8 cellular contexts compared by ENCODE assay signal in the genomic region with DNA sequence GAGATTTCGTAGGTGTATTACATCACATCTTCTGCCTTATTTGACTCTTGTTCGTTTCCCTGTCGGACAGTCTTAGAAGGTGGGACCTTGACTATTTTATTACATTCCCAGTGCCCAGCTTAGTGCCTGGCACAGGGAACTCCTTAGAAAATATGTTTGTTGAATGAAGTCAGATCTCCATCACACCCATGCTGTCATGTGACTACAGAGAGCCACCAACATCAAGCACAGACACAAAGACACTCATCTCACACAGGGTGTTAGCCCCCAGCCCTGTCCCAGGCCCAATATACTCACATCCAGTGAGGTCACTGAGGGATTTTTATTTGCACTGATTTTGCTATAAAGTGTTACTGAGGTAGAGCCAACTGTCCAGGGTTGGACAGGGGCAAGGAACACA. TPM values are rescaled to one million over a fixed set of nuclear protein-coding genes. Genes with fewer than 3 reads are reported as not detected.
DNase-seq lines count a peak whose midpoint lies in the region; ATAC-seq and TF ChIP-seq lines count a peak whose summit lies in the region.

No MANE protein-coding gene starts in this region.

- H3K27ac Mint-ChIP-seq in activated T-cell treated with anti-CD3 and anti-CD28 coated beads, Interleukin-2, amount 50 U/mL, for 72 hours, result peak overlapping the region; percentile 94

- H3K4ac ChIP-seq in mesenchymal stem cell (ENCODE audit: low read depth in 1 of 2, low read length in 2 of 2), result peak overlapping the region in 1 of 2 experiments; percentile 92

- H3K18ac ChIP-seq in mesenchymal stem cell (ENCODE audit: low read depth in 1 of 2, low read length in 2 of 2), result peak overlapping the region in 1 of 2 experiments; percentile 81

- H2AK5ac ChIP-seq in mesenchymal stem cell (ENCODE audit: low read length, severe bottlenecking), result peak overlapping the region; percentile 89

- no peak for TF ChIP-seq CTCF in adrenal gland (IDR thresholded peaks at IDR 0.05)
- TF ChIP-seq CTCF in transverse colon (IDR thresholded peaks at IDR 0.05), result no peak

- H3K27ac ChIP-seq in adrenal gland (peak overlapping the region; percentile 92 to 95 (median 93)), mesenchymal stem cell (ENCODE audit: low read length, poor library complexity, severe bottlenecking) (peak overlapping the region; percentile 90), transverse colon (peak overlapping the region; percentile 87 to 97 (median 90))

- H2BK12ac ChIP-seq in mesenchymal stem cell (ENCODE audit: low read length in 2 of 2), result peak overlapping the region; percentile 40 to 69

- no peak for ATAC-seq in activated T-cell treated with anti-CD3 and anti-CD28 coated beads, Interleukin-2, amount 50 U/mL, for 72 hours (replicated peaks in 1 of 2)
- ATAC-seq in GM18907 (IDR thresholded peaks at IDR 0.05; ENCODE audit: unreplicated experiment), result no peak

- DNase-seq in activated T-cell treated with anti-CD3 and anti-CD28 coated beads, Interleukin-2, amount 50 U/mL, for 72 hours, result no peak
- DNase-seq in activated T-cell treated with anti-CD3 and anti-CD28 coated beads, Interleukin-2, amount 50 U/mL, for 48 hours, result no peak
- DNase-seq in adrenal gland (no peak), mesenchymal stem cell (no peak), transverse colon (no peak), iPS-NIHi7 (ENCODE audit: extremely low spot score) (no peak), NCI-H1436 (lab: John Stamatoyannopoulos, UW) (no peak)

- TF ChIP-seq EP300 in transverse colon (IDR thresholded peaks at IDR 0.05; ENCODE audit: low read depth), result no peak

- no peak overlapping the region for H3K14ac ChIP-seq in mesenchymal stem cell (ENCODE audit: low read length in 2 of 2)

- H3K27me3 Mint-ChIP-seq in activated T-cell treated with anti-CD3 and anti-CD28 coated beads, Interleukin-2, amount 50 U/mL, for 72 hours (ENCODE audit: low read depth), result no peaks in the 10 kb centered on the region

- no peak overlapping the region for H2AFZ ChIP-seq in mesenchymal stem cell (ENCODE audit: low read depth, low read length)

- peaks cover 46% of the 10 kb centered on the region for H3K4me1 Mint-ChIP-seq in activated T-cell treated with anti-CD3 and anti-CD28 coated beads, Interleukin-2, amount 50 U/mL, for 72 hours (ENCODE audit: low read depth)

- H3K79me1 ChIP-seq in mesenchymal stem cell (replicated peaks; ENCODE audit: low read length, poor library complexity, severe bottlenecking), result peaks cover 10% of the 10 kb centered on the region

- 71 to 88% (median 81%) methylated on average over 3 of the region's 3 CpGs for WGBS in adrenal gland, 4 donors
- 89% methylated on average over 3 of the region's 3 CpGs for WGBS in mesenchymal stem cell
- 72 to 86% methylated on average over 3 of the region's 3 CpGs for WGBS in transverse colon (ENCODE audit: low coverage in 1 of 2), 2 donors

- H3K9me3 Mint-ChIP-seq in activated T-cell treated with anti-CD3 and anti-CD28 coated beads, Interleukin-2, amount 50 U/mL, for 72 hours, result no peaks in the 10 kb centered on the region

- H3K9ac ChIP-seq in mesenchymal stem cell (ENCODE audit: low read length), result peak overlapping the region; percentile 98

- H3K4me2 ChIP-seq in mesenchymal stem cell (ENCODE audit: low read length, poor library complexity, severe bottlenecking), result no peak overlapping the region

- peak overlapping the region; percentile 87 for H4K8ac ChIP-seq in mesenchymal stem cell (ENCODE audit: low read length)

- H3K23ac ChIP-seq in mesenchymal stem cell (ENCODE audit: low read length in 2 of 2), result no peak overlapping the region

- H3K4me3 ChIP-seq in adrenal gland, result no peak overlapping the region
- H3K4me3 ChIP-seq in mesenchymal stem cell (ENCODE audit: insufficient read depth in 1 of 2, low read depth in 1 of 2, low read length in 2 of 2), result peak overlapping the region in 1 of 2 experiments; percentile 92
- no peak overlapping the region for H3K4me3 ChIP-seq in transverse colon

- H3K4me3 Mint-ChIP-seq in activated T-cell treated with anti-CD3 and anti-CD28 coated beads, Interleukin-2, amount 50 U/mL, for 72 hours, result peak overlapping the region; percentile 88 to 91

- no peak overlapping the region for H2BK15ac ChIP-seq in mesenchymal stem cell (ENCODE audit: low read depth, poor library complexity, severe bottlenecking)

- peak overlapping the region; percentile 12 for H4K91ac ChIP-seq in mesenchymal stem cell (ENCODE audit: low read length)

- TF ChIP-seq POLR2A in adrenal gland (IDR thresholded peaks at IDR 0.05) (no peak), transverse colon (IDR thresholded peaks at IDR 0.05) (no peak)

- H3K36me3 ChIP-seq in adrenal gland (replicated peaks in 1 of 2) (peaks cover 0 to 9% of the 10 kb centered on the region in 2 donors), mesenchymal stem cell (ENCODE audit: control insufficient read depth in 1 of 2, insufficient read depth in 2 of 2, low read depth in 1 of 2, low read length in 2 of 2) (peaks cover 26 to 53% of the 10 kb centered on the region in 2 experiments), transverse colon (no peaks in the 10 kb centered on the region)

- no peak overlapping the region for H2BK5ac ChIP-seq in mesenchymal stem cell (ENCODE audit: low read depth, low read length, poor library complexity, severe bottlenecking)

- no peaks in the 10 kb centered on the region for H3K9me3 ChIP-seq in adrenal gland (replicated peaks in 1 of 3)
- no peaks in the 10 kb centered on the region for H3K9me3 ChIP-seq in mesenchymal stem cell (ENCODE audit: control insufficient read depth, low read length)
- H3K9me3 ChIP-seq in transverse colon, result no peaks in the 10 kb centered on the region

- peaks cover 10 to 16% of the 10 kb centered on the region in 2 donors for H3K36me3 Mint-ChIP-seq in activated T-cell treated with anti-CD3 and anti-CD28 coated beads, Interleukin-2, amount 50 U/mL, for 72 hours (ENCODE audit: insufficient read depth in 2 of 2)

- intact Hi-C loops in adrenal gland (cut with DNase I), result loop anchor here in 1 of 2 donors (5.0 kb wide), 1 partner anchor 79 kb away; the partner anchor contains the start of gene TMCO6
- intact Hi-C loops in transverse colon (cut with DNase I; ENCODE audit: low total_unique reads), result no loop called here

- H3K27me3 ChIP-seq in adrenal gland (no peaks in the 10 kb centered on the region), mesenchymal stem cell (ENCODE audit: control insufficient read depth in 1 of 2, insufficient read depth in 1 of 2, low read length in 2 of 2) (no peaks in the 10 kb centered on the region), transverse colon (no peaks in the 10 kb centered on the region)

- peak overlapping the region; percentile 9 for H2BK120ac ChIP-seq in mesenchymal stem cell (ENCODE audit: low read depth, low read length)

- in situ Hi-C loops in transverse colon (cut with MboI; ENCODE audit: low pct_ligation_motif_present in 1 of 4, low pct_unique_long_range_greater_than_20kb in 1 of 4, low sequenced_read_pairs in 3 of 4), result loop anchor here in 1 of 4 donors (25.0 kb wide), 1 partner anchor 104 kb away; the partner anchor contains the start of genes DND1 and WDR55

- H3K4me1 ChIP-seq in adrenal gland (replicated peaks in 1 of 2), result peaks cover 33 to 57% of the 10 kb centered on the region in 2 donors
- H3K4me1 ChIP-seq in mesenchymal stem cell (ENCODE audit: control insufficient read depth, insufficient read depth, low read depth, low read length), result peaks cover 11% of the 10 kb centered on the region
- peaks cover 14 to 38% (median 22%) of the 10 kb centered on the region in 4 donors for H3K4me1 ChIP-seq in transverse colon

RNA-seq across cellular contexts. Expression of gene SRA1, which starts 0.7 kb away (rescaled TPM):
- total RNA-seq in activated T-cell treated with anti-CD3 and anti-CD28 coated beads, Interleukin-2, amount 50 U/mL, for 72 hours, result 10 to 100 TPM; 50.8 to 61.1 TPM
- total RNA-seq in adrenal gland (100 to 1,000 TPM in 1 of 8 donors, 10 to 100 TPM in 7; 31.3 to 156 (median 45.0) TPM), transverse colon (10 to 100 TPM; 19.9 to 36.3 (median 26.5) TPM)
- polyA plus RNA-seq in adrenal gland, result 100 to 1,000 TPM in 2 of 3 donors, 10 to 100 TPM in 1; 96.3 to 115 (median 101) TPM
- 48.4 TPM for polyA plus RNA-seq in mesenchymal stem cell (2013, experiment 1 of 2)
- polyA plus RNA-seq in mesenchymal stem cell (2013, experiment 2 of 2), result 46.7 TPM

RNA-seq across cellular contexts. Expression of gene APBB3, which starts 6.4 kb away (rescaled TPM):
- 10 to 100 TPM; 33.8 to 38.2 TPM for total RNA-seq in activated T-cell treated with anti-CD3 and anti-CD28 coated beads, Interleukin-2, amount 50 U/mL, for 72 hours
- 10 to 100 TPM; 14.0 to 61.2 (median 36.1) TPM for total RNA-seq in adrenal gland
- 100 to 1,000 TPM in 2 of 3 donors, 10 to 100 TPM in 1; 25.6 to 163 (median 142) TPM for polyA plus RNA-seq in adrenal gland
- polyA plus RNA-seq in mesenchymal stem cell (2013, experiment 1 of 2), result 9.6 TPM
- polyA plus RNA-seq in mesenchymal stem cell (2013, experiment 2 of 2), result 9.5 TPM
- total RNA-seq in transverse colon, result 10 to 100 TPM; 20.1 to 42.5 (median 37.4) TPM

RNA-seq across cellular contexts. Expression of gene SLC35A4, which starts 6.7 kb away (rescaled TPM):
- 10 to 100 TPM; 52.7 to 69.3 TPM for total RNA-seq in activated T-cell treated with anti-CD3 and anti-CD28 coated beads, Interleukin-2, amount 50 U/mL, for 72 hours
- total RNA-seq in adrenal gland, result 100 to 1,000 TPM in 3 of 8 donors, 10 to 100 TPM in 5; 73.8 to 133 (median 90.2) TPM
- 100 to 1,000 TPM in 1 of 3 donors, 10 to 100 TPM in 2; 42.1 to 135 (median 45.0) TPM for polyA plus RNA-seq in adrenal gland
- 70.3 TPM for polyA plus RNA-seq in mesenchymal stem cell (2013, experiment 1 of 2)
- polyA plus RNA-seq in mesenchymal stem cell (2013, experiment 2 of 2), result 71.3 TPM
- 10 to 100 TPM; 39.4 to 75.5 (median 52.6) TPM for total RNA-seq in transverse colon

RNA-seq across cellular contexts. Expression of gene EIF4EBP3, which starts 10.5 kb away (rescaled TPM):
- total RNA-seq in activated T-cell treated with anti-CD3 and anti-CD28 coated beads, Interleukin-2, amount 50 U/mL, for 72 hours, result 10 to 100 TPM; 14.4 to 16.8 TPM
- 10 to 100 TPM in 7 of 8 donors, 1 to 10 TPM in 1; 7.3 to 80.5 (median 40.7) TPM for total RNA-seq in adrenal gland
- polyA plus RNA-seq in adrenal gland, result 100 to 1,000 TPM in 2 of 3 donors, 1 to 10 TPM in 1; 7.9 to 158 (median 121) TPM
- polyA plus RNA-seq in mesenchymal stem cell (2013, experiment 1 of 2), result 8.9 TPM
- polyA plus RNA-seq in mesenchymal stem cell (2013, experiment 2 of 2), result 8.2 TPM
- total RNA-seq in transverse colon, result 10 to 100 TPM in 3 of 4 donors, not detected in 1; 18.0 to 56.0 (median 27.5) TPM
